26 cellular contexts compared by ENCODE assay signal in genomic region chr2:70548233-70548632, GRCh38. TPM values are rescaled to one million over a fixed set of nuclear protein-coding genes. Genes with fewer than 3 reads are reported as not detected.
DNase-seq lines count a peak whose midpoint lies in the region; ATAC-seq, FAIRE-seq and TF ChIP-seq lines count a peak whose summit lies in the region.
"Had no signal": no experiment of that assay in that cellular context is flagged by ENCODE, and none has a peak within 500 bp of the region (broad histone marks: within the 10 kb centered on the region; RNA-seq: fewer than 3 reads in every experiment).

No MANE protein-coding gene starts in this region.

- H3K9me3 ChIP-seq in HEK293 (ENCODE audit: control insufficient read depth, insufficient read depth, low read depth, low read length) = no peaks in the 10 kb centered on the region
- no peaks in the 10 kb centered on the region for H3K9me3 ChIP-seq in T-helper 17 cell (ENCODE audit: control insufficient read depth, low read length, poor library complexity, severe bottlenecking)
- no peaks in the 10 kb centered on the region for H3K9me3 ChIP-seq in esophagus muscularis mucosa
- H3K9me3 ChIP-seq in naive thymus-derived CD4-positive, alpha-beta T cell (ENCODE audit: control insufficient read depth in 2 of 3, low read length in 3 of 3) = no peaks in the 10 kb centered on the region
- no peaks in the 10 kb centered on the region for H3K9me3 ChIP-seq in kidney (ENCODE audit: control insufficient read depth in 1 of 2, low read length in 2 of 2)
- H3K9me3 ChIP-seq: A549; BLaER1 treated with 17β-estradiol and CSF1 and Interleukin-3, amounts not matched to agents 10 nM and 100 nM; Caco-2 had no signal

- no peak for FAIRE-seq in kidney (lab: Jason Lieb, UNC)
- FAIRE-seq: A549, D721Med, GM12878, GM12892, GM19239 had no signal

- H3K9ac ChIP-seq in kidney (ENCODE audit: low read length in 2 of 2) = no peak overlapping the region
- H3K9ac ChIP-seq: BLaER1 treated with 17β-estradiol and CSF1 and Interleukin-3, amounts not matched to agents 10 nM and 100 nM had no signal

- H3K27me3 Mint-ChIP-seq in T-helper 17 cell (no peaks in the 10 kb centered on the region), nephron progenitor cell (ENCODE audit: low read depth, poor library complexity) (peaks cover 31% of the 10 kb centered on the region)
- peaks cover 0 to 56% (median 0%) of the 10 kb centered on the region in 5 donors for H3K27me3 Mint-ChIP-seq in naive thymus-derived CD4-positive, alpha-beta T cell
- H3K27me3 Mint-ChIP-seq: CD4-positive, alpha-beta T cell had no signal

- peaks cover 18% of the 10 kb centered on the region for H3K4me1 Mint-ChIP-seq in T-helper 17 cell
- H3K4me1 Mint-ChIP-seq in nephron progenitor cell = peaks cover 49% of the 10 kb centered on the region
- H3K4me1 Mint-ChIP-seq in naive thymus-derived CD4-positive, alpha-beta T cell = peaks cover 10 to 26% (median 21%) of the 10 kb centered on the region in 7 donors

- H3K4me3 ChIP-seq in HEK293 (ENCODE audit: low read depth, low read length) (no peak overlapping the region), esophagus muscularis mucosa (no peak overlapping the region), kidney (ENCODE audit: low read length in 2 of 2) (no peak overlapping the region)
- no peak overlapping the region for H3K4me3 ChIP-seq in naive thymus-derived CD4-positive, alpha-beta T cell (ENCODE audit: low read length)
- H3K4me3 ChIP-seq: A549; BLaER1 treated with 17β-estradiol and CSF1 and Interleukin-3, amounts not matched to agents 10 nM and 100 nM; GM12878 had no signal

- intact Hi-C loops in esophagus muscularis mucosa (cut with DNase I) (no loop called here), kidney (cut with DNase I) (no loop called here)
- intact Hi-C loops in naive thymus-derived CD4-positive, alpha-beta T cell (cut with micrococcal nuclease) = no loop called here

- H3K27ac Mint-ChIP-seq in T-helper 17 cell (peak overlapping the region; percentile 45), nephron progenitor cell (no peak overlapping the region)
- H3K27ac Mint-ChIP-seq in naive thymus-derived CD4-positive, alpha-beta T cell = peak overlapping the region in 1 of 9 donors; percentile 31
- H3K27ac Mint-ChIP-seq: B cell; CD4-positive, alpha-beta T cell; CD8-positive, alpha-beta T cell had no signal

- ATAC-seq in T-helper 17 cell = no peak
- no peak for ATAC-seq in naive thymus-derived CD4-positive, alpha-beta T cell
- ATAC-seq: A549; CD8-positive, alpha-beta T cell; GM12878 had no signal

- H3K27me3 ChIP-seq in esophagus muscularis mucosa = peaks cover 0 to 16% (median 11%) of the 10 kb centered on the region in 4 donors
- H3K27me3 ChIP-seq in naive thymus-derived CD4-positive, alpha-beta T cell (ENCODE audit: control insufficient read depth in 2 of 2, insufficient read depth in 2 of 2, low read length in 2 of 2) = peaks cover 0 to 3% of the 10 kb centered on the region in 2 donors

- H3K27ac ChIP-seq in HEK293 (ENCODE audit: extremely low read depth, low read depth, low read length) (no peak overlapping the region), esophagus muscularis mucosa (replicated peaks in 1 of 4) (no peak overlapping the region), kidney (ENCODE audit: low read depth in 2 of 2, low read length in 2 of 2) (no peak overlapping the region)
- no peak overlapping the region for H3K27ac ChIP-seq in naive thymus-derived CD4-positive, alpha-beta T cell (ENCODE audit: low read depth, low read length)
- H3K27ac ChIP-seq: 22Rv1; A549; BLaER1 treated with 17β-estradiol and CSF1 and Interleukin-3, amounts not matched to agents 10 nM and 100 nM; C4-2B had no signal

- CTCF ChIA-PET in HEK293 (lab: Yijun Ruan, JAX) = interaction anchor here (0.6 to 1.0 kb wide), 2 partner anchors 10 to 216 kb away, joined by 3 read pairs; no protein-coding TSS in a partner anchor
- CTCF ChIA-PET in naive thymus-derived CD4-positive, alpha-beta T cell (lab: Charles Lee) = no interaction called here

- WGBS in esophagus muscularis mucosa = 76% methylated on average over 6 of the region's 6 CpGs

- H3K4me1 ChIP-seq in HEK293 (ENCODE audit: control insufficient read depth, insufficient read depth, low read length) (0 out of 2 replicates have a peak, but pooled peaks cover 6% of the 10 kb centered on the region), esophagus muscularis mucosa (peaks cover 0 to 11% (median 7%) of the 10 kb centered on the region in 4 donors), kidney (ENCODE audit: control insufficient read depth in 1 of 2, insufficient read depth in 1 of 2, low read depth in 1 of 2, low read length in 2 of 2) (peaks cover 2 to 5% of the 10 kb centered on the region in 2 donors)
- peaks cover 6 to 9% of the 10 kb centered on the region in 2 donors for H3K4me1 ChIP-seq in naive thymus-derived CD4-positive, alpha-beta T cell (ENCODE audit: control insufficient read depth in 2 of 2, insufficient read depth in 2 of 2, low read length in 2 of 2)

- no peaks in the 10 kb centered on the region for H3K9me3 Mint-ChIP-seq in nephron progenitor cell
- no peaks in the 10 kb centered on the region for H3K9me3 Mint-ChIP-seq in naive thymus-derived CD4-positive, alpha-beta T cell
- H3K9me3 Mint-ChIP-seq: CD4-positive, alpha-beta T cell; CD8-positive, alpha-beta T cell had no signal

- no peak for TF ChIP-seq POLR2A in esophagus muscularis mucosa (IDR thresholded peaks at IDR 0.05; ENCODE audit: low read depth)

- no peaks in the 10 kb centered on the region for H3K36me3 Mint-ChIP-seq in T-helper 17 cell (ENCODE audit: low read depth)
- no peaks in the 10 kb centered on the region for H3K36me3 Mint-ChIP-seq in nephron progenitor cell (ENCODE audit: low read depth)
- no peaks in the 10 kb centered on the region for H3K36me3 Mint-ChIP-seq in naive thymus-derived CD4-positive, alpha-beta T cell

- TF ChIP-seq CTCF in HEK293 (tag by site-specific recombination; IDR thresholded peaks at IDR 0.05) (no peak), esophagus muscularis mucosa (IDR thresholded peaks at IDR 0.05) (no peak), nephron progenitor cell (IDR thresholded peaks at IDR 0.05) (no peak), kidney (IDR thresholded peaks at IDR 0.05; ENCODE audit: borderline replicate concordance, extremely low read depth, insufficient read depth) (no peak)

- POLR2A ChIA-PET in HEK293 (lab: Yijun Ruan, JAX) = no interaction called here
- POLR2A ChIA-PET in naive thymus-derived CD4-positive, alpha-beta T cell (lab: Charles Lee) = no interaction called here

- H3K36me3 ChIP-seq in HEK293 (ENCODE audit: control insufficient read depth in 2 of 2, insufficient read depth in 1 of 2, low read length in 2 of 2) (no peaks in the 10 kb centered on the region), esophagus muscularis mucosa (no peaks in the 10 kb centered on the region), kidney (ENCODE audit: control insufficient read depth in 1 of 2, insufficient read depth in 2 of 2, low read length in 2 of 2) (no peaks in the 10 kb centered on the region)
- H3K36me3 ChIP-seq in naive thymus-derived CD4-positive, alpha-beta T cell (ENCODE audit: control insufficient read depth in 2 of 3, insufficient read depth in 3 of 3, low read length in 3 of 3) = no peaks in the 10 kb centered on the region
- H3K36me3 ChIP-seq: BLaER1 treated with 17β-estradiol and CSF1 and Interleukin-3, amounts not matched to agents 10 nM and 100 nM had no signal

- no peak for DNase-seq in T-helper 17 cell
- peak; percentile 68 for DNase-seq in esophagus muscularis mucosa (ENCODE audit: extremely low spot score)
- no peak for DNase-seq in nephron progenitor cell
- DNase-seq in T-helper 2 cell = no peak
- no peak for DNase-seq in NCI-H1417 treated with DMSO at 0.1 percent for 48 hours (lab: John Stamatoyannopoulos, UW)
- DNase-seq in naive thymus-derived CD4-positive, alpha-beta T cell = no peak
- no peak for DNase-seq in kidney
- DNase-seq: AML-193; Caco-2; Calu3; CD4-positive, alpha-beta T cell; CD8-positive, alpha-beta T cell; DND-41; EL; GDM1 had no signal

- no peak overlapping the region for H3K4me3 Mint-ChIP-seq in T-helper 17 cell
- H3K4me3 Mint-ChIP-seq in nephron progenitor cell = peak overlapping the region; percentile 10
- no peak overlapping the region for H3K4me3 Mint-ChIP-seq in naive thymus-derived CD4-positive, alpha-beta T cell
- H3K4me3 Mint-ChIP-seq: B cell; CD4-positive, alpha-beta T cell; CD8-positive, alpha-beta T cell had no signal

- TF ChIP-seq EP300 in esophagus muscularis mucosa (IDR thresholded peaks at IDR 0.05) = no peak

TF ChIP-seq in HEK293, 187 proteins besides CTCF, POLR2A, EP300 and RAD21:
- TF ChIP-seq ZBTB20 (tag by site-specific recombination; IDR thresholded peaks at IDR 0.05) (peak; percentile 52; the same call in 1 of the 2 replicates), YY2 (tag by site-specific recombination; IDR thresholded peaks at IDR 0.05) (no peak)

RNA-seq across cellular contexts. Expression of gene TGFA, which starts 5.4 kb away (rescaled TPM):
- total RNA-seq in T-helper 17 cell (1 to 10 TPM; 1.9 to 3.8 TPM), esophagus muscularis mucosa (1 to 10 TPM in 2 of 4 donors, under 1 TPM in 2; 0.46 to 2.0 (median 1.3) TPM), kidney (30.8 TPM)
- total RNA-seq in naive thymus-derived CD4-positive, alpha-beta T cell = 1 to 10 TPM in 3 of 5 experiments, under 1 TPM in 1, not detected in 1; 0.98 to 3.2 (median 2.3) TPM
- 1 to 10 TPM in 1 of 2 donors, under 1 TPM in 1; 0.44 to 1.8 TPM for polyA plus RNA-seq in naive thymus-derived CD4-positive, alpha-beta T cell
- polyA plus RNA-seq in kidney (ENCODE audit: insufficient read depth, low read depth, low replicate concordance) = 8.3 TPM
- total RNA-seq: B cell, G401 had no signal
